14 cellular contexts compared by ENCODE assay signal in genomic region chr7:16991551-16991950, GRCh38.
"Had no signal": no experiment of that assay in that cellular context is flagged by ENCODE, and none has a peak within 500 bp of the region (broad histone marks: within the 10 kb centered on the region; RNA-seq: fewer than 3 reads in every experiment).

No MANE protein-coding gene starts in this region.

- H3K27me3 Mint-ChIP-seq: stimulated activated memory B cell treated with anti-CD40 and anti-IgM and Interleukin-4, amounts not matched to agents 10 μg/mL and 1 μg/mL and 100 μg/mL, for 72 hours had no signal

- H3K9me3 Mint-ChIP-seq: central memory CD8-positive, alpha-beta T cell had no signal

- DNase-seq: activated CD4-positive, alpha-beta T cell treated with anti-CD3 and anti-CD28 coated beads, Interleukin-2, amount 50 U/mL, for 48 hours; activated CD8-positive, alpha-beta memory T cell treated with anti-CD3 and anti-CD28 coated beads, Interleukin-2, amount 10 ng/mL, durations not matched to agents 7 days and 5 days; activated naive CD4-positive, alpha-beta T cell treated with anti-CD3 and anti-CD28 coated beads, Interleukin-2, amount 50 U/mL, for 16 hours; activated T-cell treated with anti-CD3 and anti-CD28 coated beads, Interleukin-2, amount 50 U/mL, for 1 hour; adrenal gland; effector memory CD4-positive, alpha-beta T cell; gastrocnemius medialis; heart left ventricle; left cardiac atrium; naive thymus-derived CD4-positive, alpha-beta T cell; thyroid gland had no signal

- H3K9me3 ChIP-seq: adrenal gland, gastrocnemius medialis, thyroid gland had no signal

- H3K27ac ChIP-seq: adrenal gland, gastrocnemius medialis, heart left ventricle, VCaP had no signal

- H3K36me3 ChIP-seq: adrenal gland, gastrocnemius medialis, heart left ventricle, thyroid gland had no signal

- H3K27me3 ChIP-seq: adrenal gland, gastrocnemius medialis, heart left ventricle, thyroid gland had no signal

- H3K4me3 Mint-ChIP-seq: activated CD8-positive, alpha-beta memory T cell treated with anti-CD3 and anti-CD28 coated beads, Interleukin-2, amount 10 ng/mL, durations not matched to agents 7 days and 5 days; central memory CD8-positive, alpha-beta T cell; naive thymus-derived CD4-positive, alpha-beta T cell; stimulated activated memory B cell treated with anti-CD40 and anti-IgM and Interleukin-4, amounts not matched to agents 10 μg/mL and 1 μg/mL and 100 μg/mL, for 72 hours had no signal

- H3K27ac Mint-ChIP-seq: activated CD8-positive, alpha-beta memory T cell treated with anti-CD3 and anti-CD28 coated beads, Interleukin-2, amount 10 ng/mL, durations not matched to agents 7 days and 5 days; naive thymus-derived CD4-positive, alpha-beta T cell; stimulated activated memory B cell treated with anti-CD40 and anti-IgM and Interleukin-4, amounts not matched to agents 10 μg/mL and 1 μg/mL and 100 μg/mL, for 72 hours had no signal

- H3K4me1 Mint-ChIP-seq: activated CD8-positive, alpha-beta memory T cell treated with anti-CD3 and anti-CD28 coated beads, Interleukin-2, amount 10 ng/mL, durations not matched to agents 7 days and 5 days; central memory CD8-positive, alpha-beta T cell; stimulated activated memory B cell treated with anti-CD40 and anti-IgM and Interleukin-4, amounts not matched to agents 10 μg/mL and 1 μg/mL and 100 μg/mL, for 72 hours had no signal

- H3K4me1 ChIP-seq: gastrocnemius medialis had no signal

- H3K4me3 ChIP-seq: adrenal gland, gastrocnemius medialis, thyroid gland had no signal

- H3K36me3 Mint-ChIP-seq: stimulated activated memory B cell treated with anti-CD40 and anti-IgM and Interleukin-4, amounts not matched to agents 10 μg/mL and 1 μg/mL and 100 μg/mL, for 72 hours had no signal

- ATAC-seq: activated CD8-positive, alpha-beta memory T cell treated with anti-CD3 and anti-CD28 coated beads, Interleukin-2, amount 10 ng/mL, durations not matched to agents 7 days and 5 days; gastrocnemius medialis; heart left ventricle; naive thymus-derived CD4-positive, alpha-beta T cell; stimulated activated memory B cell treated with anti-CD40 and anti-IgM and Interleukin-4, amounts not matched to agents 10 μg/mL and 1 μg/mL and 100 μg/mL, for 72 hours had no signal
